ENCODE assay signal across 13 cellular contexts in the genomic region with DNA sequence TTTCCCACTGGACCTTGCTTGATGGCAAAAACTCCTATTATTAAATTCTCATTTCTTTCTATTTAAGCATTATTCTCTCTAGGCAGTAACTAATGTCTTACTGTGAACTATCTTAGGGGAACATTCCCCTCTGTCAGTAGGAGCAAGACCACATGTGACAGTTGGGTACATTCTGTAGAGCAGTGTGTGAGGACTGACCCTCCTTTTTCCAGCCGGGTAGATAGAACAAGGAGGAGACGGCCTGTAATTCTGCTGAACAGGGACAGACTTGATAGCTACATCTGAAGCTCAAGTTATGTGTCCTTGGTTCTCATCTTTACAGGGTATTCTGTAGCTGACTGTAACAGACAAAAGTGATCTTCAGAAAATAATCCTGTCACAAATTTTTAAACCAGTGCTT. TPM values are rescaled to one million over a fixed set of nuclear protein-coding genes. Genes with fewer than 3 reads are reported as not detected.
DNase-seq lines count a peak whose midpoint lies in the region; ATAC-seq and TF ChIP-seq lines count a peak whose summit lies in the region.
"Had no signal": no experiment of that assay in that cellular context is flagged by ENCODE, and none has a peak within 500 bp of the region (broad histone marks: within the 10 kb centered on the region; RNA-seq: fewer than 3 reads in every experiment).

No MANE protein-coding gene starts in this region.

- peaks cover 26 to 88% (median 60%) of the 10 kb centered on the region in 4 donors for H3K4me1 ChIP-seq in transverse colon

- 69 to 82% methylated on average over 2 of the region's 2 CpGs for WGBS in transverse colon (ENCODE audit: low coverage in 1 of 2), 2 donors

- no peaks in the 10 kb centered on the region for H3K9me3 ChIP-seq in transverse colon

- TF ChIP-seq CTCF in epithelial cell of proximal tubule (conservative IDR thresholded peaks at IDR 0.05; ENCODE audit: low read depth, low read length) (peak; percentile 1), transverse colon (IDR thresholded peaks at IDR 0.05) (no peak)

- no peak for TF ChIP-seq EP300 in transverse colon (IDR thresholded peaks at IDR 0.05; ENCODE audit: low read depth)

- no peak for TF ChIP-seq POLR2A in transverse colon (IDR thresholded peaks at IDR 0.05)

- H3K27ac Mint-ChIP-seq in activated T-cell treated with anti-CD3 and anti-CD28 coated beads, Interleukin-2, amount 50 U/mL, for 72 hours: no peak overlapping the region
- H3K27ac Mint-ChIP-seq in natural killer cell treated with Interleukin-12 subunit alpha and Interleukin-12 subunit beta and Interleukin-15 and Interleukin-18, amount 100 ng/mL, for 72 hours: peak overlapping the region; percentile 44 to 49

- H3K4me3 ChIP-seq in epithelial cell of proximal tubule (ENCODE audit: low read depth, low read length) (no peak overlapping the region), transverse colon (no peak overlapping the region)

- H3K36me3 Mint-ChIP-seq in activated T-cell treated with anti-CD3 and anti-CD28 coated beads, Interleukin-2, amount 50 U/mL, for 72 hours (ENCODE audit: insufficient read depth in 2 of 2): peaks cover 0 to 1% of the 10 kb centered on the region in 2 donors
- no peaks in the 10 kb centered on the region for H3K36me3 Mint-ChIP-seq in natural killer cell treated with Interleukin-12 subunit alpha and Interleukin-12 subunit beta and Interleukin-15 and Interleukin-18, amount 100 ng/mL, for 72 hours

- peak overlapping the region; percentile 85 to 90 (median 88) for H3K27ac ChIP-seq in transverse colon

- in situ Hi-C loops in transverse colon (cut with MboI; ENCODE audit: low pct_ligation_motif_present in 1 of 4, low pct_unique_long_range_greater_than_20kb in 1 of 4, low sequenced_read_pairs in 3 of 4): no loop called here

- no peak for ATAC-seq in activated T-cell treated with anti-CD3 and anti-CD28 coated beads, Interleukin-2, amount 50 U/mL, for 72 hours (replicated peaks in 1 of 2)
- ATAC-seq in natural killer cell treated with Interleukin-12 subunit alpha and Interleukin-12 subunit beta and Interleukin-15 and Interleukin-18, amount 100 ng/mL, for 72 hours: no peak
- ATAC-seq: stimulated activated naive B cell treated with anti-CD40 and anti-IgM and Interleukin-4, amounts not matched to agents 10 μg/mL and 1 μg/mL and 100 μg/mL, for 72 hours had no signal

- H3K27me3 ChIP-seq in transverse colon: no peaks in the 10 kb centered on the region

- no peaks in the 10 kb centered on the region for H3K9me3 Mint-ChIP-seq in activated T-cell treated with anti-CD3 and anti-CD28 coated beads, Interleukin-2, amount 50 U/mL, for 72 hours
- H3K9me3 Mint-ChIP-seq in natural killer cell treated with Interleukin-12 subunit alpha and Interleukin-12 subunit beta and Interleukin-15 and Interleukin-18, amount 100 ng/mL, for 72 hours: no peaks in the 10 kb centered on the region

- H3K4me1 Mint-ChIP-seq in activated T-cell treated with anti-CD3 and anti-CD28 coated beads, Interleukin-2, amount 50 U/mL, for 72 hours (ENCODE audit: low read depth): peaks cover 52% of the 10 kb centered on the region
- H3K4me1 Mint-ChIP-seq in natural killer cell treated with Interleukin-12 subunit alpha and Interleukin-12 subunit beta and Interleukin-15 and Interleukin-18, amount 100 ng/mL, for 72 hours (ENCODE audit: low read depth in 2 of 2): peaks cover 36 to 64% of the 10 kb centered on the region in 2 donors

- intact Hi-C loops in transverse colon (cut with DNase I; ENCODE audit: low total_unique reads): loop anchor here (5.0 kb wide), 1 partner anchor 45 kb away; the partner anchor contains the start of gene FNIP2

- no peaks in the 10 kb centered on the region for H3K36me3 ChIP-seq in transverse colon

- peak overlapping the region; percentile 57 to 58 for H3K4me3 Mint-ChIP-seq in activated T-cell treated with anti-CD3 and anti-CD28 coated beads, Interleukin-2, amount 50 U/mL, for 72 hours
- peak overlapping the region; percentile 54 for H3K4me3 Mint-ChIP-seq in natural killer cell treated with Interleukin-12 subunit alpha and Interleukin-12 subunit beta and Interleukin-15 and Interleukin-18, amount 100 ng/mL, for 72 hours

- no peak for DNase-seq in activated T-cell treated with anti-CD3 and anti-CD28 coated beads, Interleukin-2, amount 50 U/mL, for 72 hours
- DNase-seq in activated T-cell treated with anti-CD3 and anti-CD28 coated beads for 4 hours: no peak
- DNase-seq in epithelial cell of proximal tubule (ENCODE audit: low read depth): no peak
- DNase-seq in natural killer cell treated with Interleukin-12 subunit alpha and Interleukin-12 subunit beta and Interleukin-15 and Interleukin-18, amount 100 ng/mL, for 72 hours (ENCODE audit: low spot score): no peak
- DNase-seq in transverse colon: no peak
- DNase-seq in NOMO-1 treated with dmso at 0.1 percent for 144 hours (lab: John Stamatoyannopoulos, UW; ENCODE audit: unreplicated experiment): no peak
- no peak for DNase-seq in NOMO-1 treated with DMSO at 0.1 percent for 48 hours (lab: John Stamatoyannopoulos, UW; ENCODE audit: unreplicated experiment)
- DNase-seq in NCI-H1930 (lab: John Stamatoyannopoulos, UW): no peak
- DNase-seq: DND-41; RPMI8226; stimulated activated CD4-positive, alpha-beta T cell treated with anti-CD3 and anti-CD28 coated beads, Interleukin-1b, Interleukin-23, amount 100 ng/mL, for 48 hours; stimulated activated naive B cell treated with anti-CD40 and anti-IgM and Interleukin-4, amounts not matched to agents 10 μg/mL and 1 μg/mL and 100 μg/mL, for 72 hours; T1000 had no signal

- no peaks in the 10 kb centered on the region for H3K27me3 Mint-ChIP-seq in activated T-cell treated with anti-CD3 and anti-CD28 coated beads, Interleukin-2, amount 50 U/mL, for 72 hours (ENCODE audit: low read depth)
- H3K27me3 Mint-ChIP-seq in natural killer cell treated with Interleukin-12 subunit alpha and Interleukin-12 subunit beta and Interleukin-15 and Interleukin-18, amount 100 ng/mL, for 72 hours: no peaks in the 10 kb centered on the region

RNA-seq across cellular contexts. Expression of gene FNIP2, which starts 43.3 kb away (rescaled TPM):
- 10 to 100 TPM; 12.7 to 20.1 TPM for total RNA-seq in activated T-cell treated with anti-CD3 and anti-CD28 coated beads, Interleukin-2, amount 50 U/mL, for 72 hours
- total RNA-seq in epithelial cell of proximal tubule: 16.2 and 20.8 TPM in 2 replicates
- total RNA-seq in natural killer cell treated with Interleukin-12 subunit alpha and Interleukin-12 subunit beta and Interleukin-15 and Interleukin-18, amount 100 ng/mL, for 72 hours: 10 to 100 TPM; 17.5 to 35.6 TPM
- 100 to 1,000 TPM in 1 of 4 donors, 10 to 100 TPM in 3; 47.2 to 105 (median 64.0) TPM for total RNA-seq in transverse colon
